In genomic region chr3:40079845-40080240, GRCh38 we compare ENCODE assay signal across 26 cellular contexts.
DNase-seq lines count a peak whose midpoint lies in the region; TF ChIP-seq lines count a peak whose summit lies in the region.
"Had no signal": no experiment of that assay in that cellular context is flagged by ENCODE, and none has a peak within 500 bp of the region (broad histone marks: within the 10 kb centered on the region; RNA-seq: fewer than 3 reads in every experiment).

No MANE protein-coding gene starts in this region.

- H4K20me1 ChIP-seq in hepatocyte (ENCODE audit: insufficient read depth, poor library complexity, severe bottlenecking) = no peaks in the 10 kb centered on the region

- no peak overlapping the region for H3K4me3 Mint-ChIP-seq in chondrocyte (ENCODE audit: unreplicated experiment)
- H3K4me3 Mint-ChIP-seq: activated CD4-positive, alpha-beta memory T cell treated with anti-CD3 and anti-CD28 coated beads, Interleukin-2, amount 10 ng/mL, durations not matched to agents 7 days and 5 days; activated naive CD8-positive, alpha-beta T cell treated with anti-CD3 and anti-CD28 coated beads, Interleukin-2, amount 50 U/mL, for 24 hours; CD4-positive, alpha-beta memory T cell; IgD-negative memory B cell; immature natural killer cell; nephron progenitor cell had no signal

- no peaks in the 10 kb centered on the region for H3K27me3 ChIP-seq in hepatocyte
- H3K27me3 ChIP-seq: gastrocnemius medialis, right lobe of liver, upper lobe of left lung had no signal

- H3K27me3 Mint-ChIP-seq in chondrocyte (ENCODE audit: low read depth) = no peaks in the 10 kb centered on the region
- H3K27me3 Mint-ChIP-seq: activated CD4-positive, alpha-beta memory T cell treated with anti-CD3 and anti-CD28 coated beads, Interleukin-2, amount 10 ng/mL, durations not matched to agents 7 days and 5 days; activated naive CD8-positive, alpha-beta T cell treated with anti-CD3 and anti-CD28 coated beads, Interleukin-2, amount 50 U/mL, for 24 hours had no signal

- H3K4me1 ChIP-seq in hepatocyte (ENCODE audit: insufficient read depth) = no peaks in the 10 kb centered on the region
- H3K4me1 ChIP-seq: gastrocnemius medialis, upper lobe of left lung had no signal

- TF ChIP-seq CTCF in chondrocyte (IDR thresholded peaks at IDR 0.05) (no peak), hepatocyte (IDR thresholded peaks at IDR 0.05; ENCODE audit: poor library complexity) (no peak)

- no peaks in the 10 kb centered on the region for H3K36me3 Mint-ChIP-seq in chondrocyte (ENCODE audit: low read depth)
- H3K36me3 Mint-ChIP-seq: CD4-positive, alpha-beta memory T cell; immature natural killer cell had no signal

- no peaks in the 10 kb centered on the region for H3K36me3 ChIP-seq in hepatocyte (replicated peaks; ENCODE audit: insufficient read depth, low read depth)
- H3K36me3 ChIP-seq: gastrocnemius medialis, right lobe of liver, upper lobe of left lung had no signal

- peaks cover 16% of the 10 kb centered on the region for H3K9me3 Mint-ChIP-seq in chondrocyte (ENCODE audit: low read depth)

- no peak overlapping the region for H2AFZ ChIP-seq in hepatocyte

- peak overlapping the region; percentile 32 for H3K27ac ChIP-seq in hepatocyte
- H3K27ac ChIP-seq: gastrocnemius medialis, right lobe of liver, upper lobe of left lung had no signal

- peaks cover 31% of the 10 kb centered on the region for H3K4me1 Mint-ChIP-seq in chondrocyte (ENCODE audit: low read depth)
- H3K4me1 Mint-ChIP-seq: activated CD4-positive, alpha-beta memory T cell treated with anti-CD3 and anti-CD28 coated beads, Interleukin-2, amount 10 ng/mL, durations not matched to agents 7 days and 5 days; activated naive CD8-positive, alpha-beta T cell treated with anti-CD3 and anti-CD28 coated beads, Interleukin-2, amount 50 U/mL, for 24 hours; CD4-positive, alpha-beta memory T cell; IgD-negative memory B cell; immature natural killer cell had no signal

- H3K9me2 ChIP-seq in hepatocyte (replicated peaks; ENCODE audit: insufficient read depth) = no peaks in the 10 kb centered on the region

- no peak overlapping the region for H3K4me2 ChIP-seq in hepatocyte

- no peaks in the 10 kb centered on the region for H3K79me2 ChIP-seq in hepatocyte

- DNase-seq in NCI-H226 (peak; percentile 42), chondrocyte (ENCODE audit: low spot score) (no peak), hepatocyte (ENCODE audit: low spot score) (no peak), stromal cell of bone marrow (ENCODE audit: low read depth) (peak; percentile 34), nucleus accumbens (lab: John Stamatoyannopoulos, UW) (no peak), ureter (ENCODE audit: low spot score) (no peak), T1000 (lab: John Stamatoyannopoulos, UW) (no peak), activated T-cell treated with anti-CD3 and anti-CD28 coated beads for 4 hours (no peak)
- DNase-seq: activated CD4-positive, alpha-beta memory T cell treated with anti-CD3 and anti-CD28 coated beads, Interleukin-2, amount 10 ng/mL, durations not matched to agents 7 days and 5 days; activated CD4-positive, CD25-positive, alpha-beta regulatory T cell treated with anti-CD3 and anti-CD28 coated beads, Interleukin-2, amount 50 U/mL, for 72 hours; activated gamma-delta T cell; activated naive CD8-positive, alpha-beta T cell treated with anti-CD3 and anti-CD28 coated beads, Interleukin-2, amount 50 U/mL, for 24 hours; CD4-positive, alpha-beta memory T cell; cortex of kidney; gastrocnemius medialis; hippocampal formation; immature natural killer cell; MM.1S; mucosa of descending colon; NCI-H510A treated with DMSO at 0.1 percent for 48 hours; nephron progenitor cell; right lobe of liver; SIG-M5; T-helper 1 cell; upper lobe of left lung had no signal

- no peak overlapping the region for H3K4me3 ChIP-seq in hepatocyte
- H3K4me3 ChIP-seq: gastrocnemius medialis, mucosa of descending colon, right lobe of liver, upper lobe of left lung had no signal

- H3K27ac Mint-ChIP-seq in chondrocyte (ENCODE audit: unreplicated experiment) = peak overlapping the region; percentile 88
- H3K27ac Mint-ChIP-seq: activated CD4-positive, alpha-beta memory T cell treated with anti-CD3 and anti-CD28 coated beads, Interleukin-2, amount 10 ng/mL, durations not matched to agents 7 days and 5 days; activated naive CD8-positive, alpha-beta T cell treated with anti-CD3 and anti-CD28 coated beads, Interleukin-2, amount 50 U/mL, for 24 hours; CD4-positive, alpha-beta memory T cell; IgD-negative memory B cell; immature natural killer cell; nephron progenitor cell had no signal

- peaks cover 4% of the 10 kb centered on the region for H3K9me3 ChIP-seq in hepatocyte (ENCODE audit: low read depth)
- H3K9me3 ChIP-seq: gastrocnemius medialis, mucosa of descending colon, right lobe of liver had no signal

Comparison
In these comparisons a context has a peak if more than half of its experiments do, and no peak if none do; other contexts are left out.
1. DNase-seq: peak in NCI-H226 (single experiment) and stromal cell of bone marrow (single experiment); none in chondrocyte (single experiment), hepatocyte (single experiment), nucleus accumbens (0 of 56), ureter (single experiment), T1000 (single experiment) and activated T-cell treated with anti-CD3 and anti-CD28 coated beads for 4 hours (single experiment).